In genomic region chr15:101167791-101168462, GRCh38 we compare ENCODE assay signal across 1 cellular context.
TF ChIP-seq lines count a peak whose summit lies in the region.

No MANE protein-coding gene starts in this region.

TF ChIP-seq in HepG2, 621 proteins besides CTCF, POLR2A, EP300 and RAD21 (continued from another document):
- TF ChIP-seq ZNF687 (CRISPR knock-in tag; IDR thresholded peaks at IDR 0.05), result peak; percentile 24; the same call in 1 of the 2 replicates
- no peak for TF ChIP-seq PLRG1 (conservative IDR thresholded peaks at IDR 0.05)
- TF ChIP-seq MBNL3 (CRISPR knock-in tag; conservative IDR thresholded peaks at IDR 0.05), result no peak
- no peak for TF ChIP-seq STAT6 (CRISPR knock-in tag; IDR thresholded peaks at IDR 0.05; ENCODE audit: borderline replicate concordance)
- no peak for TF ChIP-seq ZNF24 (IDR thresholded peaks at IDR 0.05)
- no peak for TF ChIP-seq MTF2 (CRISPR knock-in tag; IDR thresholded peaks at IDR 0.05; ENCODE audit: borderline replicate concordance)
- 0 out of 2 replicates have a peak, but pooled peaks have one; percentile 35 for TF ChIP-seq HNRNPL (IDR thresholded peaks at IDR 0.05; ENCODE audit: low read depth, low read length)
- no peak for TF ChIP-seq NFIC (IDR thresholded peaks at IDR 0.05; ENCODE audit: low read length)
- TF ChIP-seq FOSL2 (CRISPR knock-in tag; IDR thresholded peaks at IDR 0.05), result peak; percentile 78
- TF ChIP-seq, protein P1, sequence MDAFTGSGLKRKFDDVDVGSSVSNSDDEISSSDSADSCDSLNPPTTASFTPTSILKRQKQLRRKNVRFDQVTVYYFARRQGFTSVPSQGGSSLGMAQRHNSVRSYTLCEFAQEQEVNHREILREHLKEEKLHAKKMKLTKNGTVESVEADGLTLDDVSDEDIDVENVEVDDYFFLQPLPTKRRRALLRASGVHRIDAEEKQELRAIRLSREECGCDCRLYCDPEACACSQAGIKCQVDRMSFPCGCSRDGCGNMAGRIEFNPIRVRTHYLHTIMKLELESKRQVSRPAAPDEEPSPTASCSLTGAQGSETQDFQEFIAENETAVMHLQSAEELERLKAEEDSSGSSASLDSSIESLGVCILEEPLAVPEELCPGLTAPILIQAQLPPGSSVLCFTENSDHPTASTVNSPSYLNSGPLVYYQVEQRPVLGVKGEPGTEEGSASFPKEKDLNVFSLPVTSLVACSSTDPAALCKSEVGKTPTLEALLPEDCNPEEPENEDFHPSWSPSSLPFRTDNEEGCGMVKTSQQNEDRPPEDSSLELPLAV (CRISPR knock-in tag; conservative IDR thresholded peaks at IDR 0.05; ENCODE audit: low read depth), result no peak
- no peak for TF ChIP-seq ZNF136 (CRISPR knock-in tag; IDR thresholded peaks at IDR 0.05; ENCODE audit: low read depth)
- no peak for TF ChIP-seq PHF8 (CRISPR knock-in tag; IDR thresholded peaks at IDR 0.05)
- TF ChIP-seq ZNF333 (CRISPR knock-in tag; IDR thresholded peaks at IDR 0.05; ENCODE audit: borderline replicate concordance), result no peak
- TF ChIP-seq YEATS2 (CRISPR knock-in tag; IDR thresholded peaks at IDR 0.05; ENCODE audit: borderline replicate concordance), result no peak
- TF ChIP-seq TFAP4 (IDR thresholded peaks at IDR 0.05; ENCODE audit: borderline replicate concordance, low read depth), result peak; percentile 33; the same call in 1 of the 2 replicates
- TF ChIP-seq ZFP41 (CRISPR knock-in tag; IDR thresholded peaks at IDR 0.05; ENCODE audit: borderline replicate concordance), result no peak
- no peak for TF ChIP-seq ARHGAP35 (CRISPR knock-in tag; IDR thresholded peaks at IDR 0.05; ENCODE audit: borderline replicate concordance)
- TF ChIP-seq ATF1 (CRISPR knock-in tag; IDR thresholded peaks at IDR 0.05), result no peak
- TF ChIP-seq TBL1XR1 (IDR thresholded peaks at IDR 0.05; ENCODE audit: borderline replicate concordance, low read length, partially characterized antibody), result no peak
- TF ChIP-seq ZNF556 (CRISPR knock-in tag; IDR thresholded peaks at IDR 0.05; ENCODE audit: borderline replicate concordance), result no peak
- TF ChIP-seq LCORL (IDR thresholded peaks at IDR 0.05), result no peak
- TF ChIP-seq LCORL (CRISPR knock-in tag; IDR thresholded peaks at IDR 0.05), result no peak
- no peak for TF ChIP-seq SIN3A (IDR thresholded peaks at IDR 0.05; ENCODE audit: borderline replicate concordance, low read depth, low read length)
- TF ChIP-seq TERF1 (CRISPR knock-in tag; IDR thresholded peaks at IDR 0.05), result no peak
- TF ChIP-seq ZFP82 (CRISPR knock-in tag; IDR thresholded peaks at IDR 0.05; ENCODE audit: borderline replicate concordance), result no peak
- no peak for TF ChIP-seq ZNF441 (CRISPR knock-in tag; IDR thresholded peaks at IDR 0.05; ENCODE audit: borderline replicate concordance)
- TF ChIP-seq FLYWCH1 (CRISPR knock-in tag; IDR thresholded peaks at IDR 0.05), result no peak
- no peak for TF ChIP-seq RCOR2 (CRISPR knock-in tag; IDR thresholded peaks at IDR 0.05)
- TF ChIP-seq PRPF4 (IDR thresholded peaks at IDR 0.05; ENCODE audit: low read depth, low read length, poor library complexity, severe bottlenecking), result no peak
- TF ChIP-seq, protein P2, sequence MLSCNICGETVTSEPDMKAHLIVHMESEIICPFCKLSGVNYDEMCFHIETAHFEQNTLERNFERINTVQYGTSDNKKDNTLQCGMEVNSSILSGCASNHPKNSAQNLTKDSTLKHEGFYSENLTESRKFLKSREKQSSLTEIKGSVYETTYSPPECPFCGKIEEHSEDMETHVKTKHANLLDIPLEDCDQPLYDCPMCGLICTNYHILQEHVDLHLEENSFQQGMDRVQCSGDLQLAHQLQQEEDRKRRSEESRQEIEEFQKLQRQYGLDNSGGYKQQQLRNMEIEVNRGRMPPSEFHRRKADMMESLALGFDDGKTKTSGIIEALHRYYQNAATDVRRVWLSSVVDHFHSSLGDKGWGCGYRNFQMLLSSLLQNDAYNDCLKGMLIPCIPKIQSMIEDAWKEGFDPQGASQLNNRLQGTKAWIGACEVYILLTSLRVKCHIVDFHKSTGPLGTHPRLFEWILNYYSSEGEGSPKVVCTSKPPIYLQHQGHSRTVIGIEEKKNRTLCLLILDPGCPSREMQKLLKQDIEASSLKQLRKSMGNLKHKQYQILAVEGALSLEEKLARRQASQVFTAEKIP (CRISPR knock-in tag; IDR thresholded peaks at IDR 0.05; ENCODE audit: borderline replicate concordance), result no peak
- no peak for TF ChIP-seq ZNF260 (CRISPR knock-in tag; IDR thresholded peaks at IDR 0.05; ENCODE audit: borderline replicate concordance, low read depth)
- peak; percentile 40; the same call in 1 of the 2 replicates for TF ChIP-seq SP5 (CRISPR knock-in tag; IDR thresholded peaks at IDR 0.05; ENCODE audit: borderline replicate concordance, low read depth)
